8 cellular contexts compared by ENCODE assay signal in genomic region chr19:10872551-10873107, GRCh38. TPM values are rescaled to one million over a fixed set of nuclear protein-coding genes. Genes with fewer than 3 reads are reported as not detected.
DNase-seq lines count a peak whose midpoint lies in the region; ATAC-seq, FAIRE-seq and TF ChIP-seq lines count a peak whose summit lies in the region.

No MANE protein-coding gene starts in this region.

- no peak overlapping the region for H2BK12ac ChIP-seq in trophoblast cell (ENCODE audit: low read length)

- H3K18ac ChIP-seq in trophoblast cell (ENCODE audit: low read length): peak overlapping the region; percentile 42

- H4K20me1 ChIP-seq in DOHH2 (ENCODE audit: control insufficient read depth, insufficient read depth, low read depth, low read length): no peaks in the 10 kb centered on the region

- H3K9me2 ChIP-seq in DOHH2 (replicated peaks; ENCODE audit: control insufficient read depth, low read length): no peaks in the 10 kb centered on the region

- no CpG with 5 or more reads among the region's 16 CpGs for WGBS in trophoblast cell (ENCODE audit: extremely low coverage, insufficient coverage, insufficient read length)

- H3K4me2 ChIP-seq in DOHH2 (ENCODE audit: low read length) (peak overlapping the region; percentile 97), trophoblast cell (ENCODE audit: low read length) (peak overlapping the region; percentile 90)

- H2BK120ac ChIP-seq in trophoblast cell (ENCODE audit: insufficient read depth, low read length, poor library complexity): peak overlapping the region; percentile 71

- H3K23ac ChIP-seq in trophoblast cell (ENCODE audit: low read length): no peak overlapping the region

- ATAC-seq in HG03095 (IDR thresholded peaks at IDR 0.05; ENCODE audit: unreplicated experiment): no peak

- peak overlapping the region; percentile 82 for H2AFZ ChIP-seq in trophoblast cell (ENCODE audit: insufficient read depth, low read length, poor library complexity)

- no peak for DNase-seq in Peyer's patch
- no peak for DNase-seq in trophoblast cell
- no peak for DNase-seq in NCI-H524 (lab: John Stamatoyannopoulos, UW)
- DNase-seq in GM12891 (ENCODE audit: insufficient read length, low spot score): no peak
- DNase-seq in Ammon's horn (ENCODE audit: low spot score): no peak

- TF ChIP-seq POLR2A in Peyer's patch (IDR thresholded peaks at IDR 0.05): no peak
- TF ChIP-seq POLR2A in GM12891 (IDR thresholded peaks at IDR 0.05; ENCODE audit: low read depth, low read length): no peak

- peak overlapping the region; percentile 78 for H3K27ac ChIP-seq in DOHH2 (ENCODE audit: low read depth, low read length)
- peak overlapping the region; percentile 81 to 92 (median 88) for H3K27ac ChIP-seq in Peyer's patch
- no peak overlapping the region for H3K27ac ChIP-seq in trophoblast cell (ENCODE audit: low read depth, low read length)

- H3K9ac ChIP-seq in endocrine pancreas (ENCODE audit: control insufficient read depth, insufficient read depth, low read length) (peak overlapping the region; percentile 85), trophoblast cell (ENCODE audit: low read length) (peak overlapping the region; percentile 39)

- no peaks in the 10 kb centered on the region for H3K9me3 ChIP-seq in DOHH2 (ENCODE audit: control insufficient read depth, insufficient read depth, low read length)
- no peaks in the 10 kb centered on the region for H3K9me3 ChIP-seq in Peyer's patch
- no peaks in the 10 kb centered on the region for H3K9me3 ChIP-seq in endocrine pancreas (ENCODE audit: control insufficient read depth, low read length)
- no peaks in the 10 kb centered on the region for H3K9me3 ChIP-seq in trophoblast cell (ENCODE audit: insufficient read depth, low read depth, low read length)

- peak overlapping the region; percentile 90 for H4K8ac ChIP-seq in trophoblast cell (ENCODE audit: low read depth, low read length)

- H3K4me1 ChIP-seq in DOHH2 (ENCODE audit: control insufficient read depth, low read length): peaks cover 63% of the 10 kb centered on the region
- H3K4me1 ChIP-seq in Peyer's patch: peaks cover 0 to 35% (median 4%) of the 10 kb centered on the region in 4 donors
- H3K4me1 ChIP-seq in endocrine pancreas (ENCODE audit: control insufficient read depth, insufficient read depth, low read length): no peaks in the 10 kb centered on the region
- peaks cover 4 to 13% of the 10 kb centered on the region in 2 experiments for H3K4me1 ChIP-seq in trophoblast cell (ENCODE audit: control insufficient read depth in 1 of 2, insufficient read depth in 2 of 2, low read length in 2 of 2)

- H3K36me3 ChIP-seq in DOHH2 (ENCODE audit: control insufficient read depth, low read length): peaks cover 13% of the 10 kb centered on the region
- H3K36me3 ChIP-seq in Peyer's patch: no peaks in the 10 kb centered on the region
- H3K36me3 ChIP-seq in endocrine pancreas (ENCODE audit: control insufficient read depth, insufficient read depth, low read length): no peaks in the 10 kb centered on the region
- peaks cover 0 to 5% of the 10 kb centered on the region in 2 experiments for H3K36me3 ChIP-seq in trophoblast cell (ENCODE audit: control insufficient read depth in 1 of 2, insufficient read depth in 2 of 2, low read length in 2 of 2)

- H3K79me1 ChIP-seq in trophoblast cell (ENCODE audit: low read length): peaks cover 10% of the 10 kb centered on the region

- peak overlapping the region; percentile 43 for H4K12ac ChIP-seq in trophoblast cell (ENCODE audit: low read depth, low read length)

- H3K14ac ChIP-seq in trophoblast cell (ENCODE audit: low read length): peak overlapping the region; percentile 79

- H3K79me2 ChIP-seq in DOHH2 (ENCODE audit: control insufficient read depth, low read length): peaks cover 61% of the 10 kb centered on the region
- peaks cover 23% of the 10 kb centered on the region for H3K79me2 ChIP-seq in trophoblast cell (ENCODE audit: control insufficient read depth, insufficient read depth, low read length, poor library complexity)

- H3K4ac ChIP-seq in trophoblast cell (ENCODE audit: low read depth, low read length): peak overlapping the region; percentile 99

- H3K27me3 ChIP-seq in DOHH2 (ENCODE audit: control insufficient read depth, low read length): no peaks in the 10 kb centered on the region
- no peaks in the 10 kb centered on the region for H3K27me3 ChIP-seq in Peyer's patch
- H3K27me3 ChIP-seq in endocrine pancreas (ENCODE audit: control insufficient read depth, insufficient read depth, low read length): no peaks in the 10 kb centered on the region
- H3K27me3 ChIP-seq in trophoblast cell (ENCODE audit: insufficient read depth, low read length): no peaks in the 10 kb centered on the region

- no peak overlapping the region for H2BK5ac ChIP-seq in trophoblast cell (ENCODE audit: low read depth, low read length, poor library complexity)

- H3K4me3 ChIP-seq in DOHH2 (ENCODE audit: low read length) (peak overlapping the region; percentile 79), Peyer's patch (peak overlapping the region; percentile 75 to 97 (median 90)), endocrine pancreas (ENCODE audit: control insufficient read depth, insufficient read depth, low read length) (peak overlapping the region; percentile 52), trophoblast cell (ENCODE audit: low read depth, low read length) (peak overlapping the region; percentile 99)

- peak overlapping the region; percentile 84 for H2AK5ac ChIP-seq in trophoblast cell (ENCODE audit: low read length)

- H3F3A ChIP-seq in DOHH2 (ENCODE audit: control insufficient read depth, insufficient read depth): peaks cover 15% of the 10 kb centered on the region

- H4K91ac ChIP-seq in trophoblast cell (ENCODE audit: low read depth, low read length): peak overlapping the region; percentile 98

- no peak for FAIRE-seq in GM12891 (lab: Jason Lieb, UNC)

- no peak for TF ChIP-seq CTCF in DOHH2 (IDR thresholded peaks at IDR 0.05; ENCODE audit: low read depth, low read length, poor library complexity, severe bottlenecking)
- TF ChIP-seq CTCF in Peyer's patch (IDR thresholded peaks at IDR 0.05): peak in 1 of 6 experiments; percentile 1

TF ChIP-seq in GM12891, 5 proteins besides CTCF, POLR2A, EP300 and RAD21:
- TF ChIP-seq POU2F2 (IDR thresholded peaks at IDR 0.05; ENCODE audit: low read depth, low read length): no peak
- no peak for TF ChIP-seq PAX5 (IDR thresholded peaks at IDR 0.05; ENCODE audit: insufficient read depth, low read length, severe bottlenecking)
- no peak for TF ChIP-seq SPI1 (IDR thresholded peaks at IDR 0.05; ENCODE audit: low read depth, low read length)
- no peak for TF ChIP-seq POLR2AphosphoS5 (IDR thresholded peaks at IDR 0.05; ENCODE audit: low read depth, low read length)
- TF ChIP-seq TAF1 (IDR thresholded peaks at IDR 0.05; ENCODE audit: low read depth, low read length): no peak

RNA-seq across cellular contexts. Expression of gene CARM1, which starts 1.3 kb away (rescaled TPM):
- total RNA-seq in Peyer's patch: 10 to 100 TPM; 23.8 to 40.6 (median 29.7) TPM
- 77.7 and 79.2 TPM in 2 replicates for polyA plus RNA-seq in trophoblast cell (2013)
- 55.0 TPM for polyA plus RNA-seq in GM12891 (2012; ENCODE audit: low read depth, missing spikeins)

RNA-seq across cellular contexts. Expression of gene C19orf38, which starts 24.4 kb away (rescaled TPM):
- total RNA-seq in Peyer's patch: 10 to 100 TPM in 1 of 4 donors, not detected in 3; 20.6 TPM
- polyA plus RNA-seq in trophoblast cell (2013): 0.38 and 0.44 TPM in 2 replicates
- 5.8 TPM for polyA plus RNA-seq in GM12891 (2012; ENCODE audit: low read depth, missing spikeins)

RNA-seq across cellular contexts. Expression of gene TMED1, which starts 36.6 kb away (rescaled TPM):
- total RNA-seq in Peyer's patch: 10 to 100 TPM; 11.6 to 18.4 (median 16.0) TPM
- polyA plus RNA-seq in trophoblast cell (2013): 19.6 and 20.0 TPM in 2 replicates
- polyA plus RNA-seq in GM12891 (2012; ENCODE audit: low read depth, missing spikeins): 12.4 TPM

RNA-seq across cellular contexts. Expression of gene YIPF2, which starts 55.8 kb away (rescaled TPM):
- total RNA-seq in Peyer's patch: 10 to 100 TPM; 30.5 to 60.1 (median 49.3) TPM
- 98.9 and 102 TPM in 2 replicates for polyA plus RNA-seq in trophoblast cell (2013)
- 27.8 TPM for polyA plus RNA-seq in GM12891 (2012; ENCODE audit: low read depth, missing spikeins)

RNA-seq across cellular contexts. Expression of gene TIMM29, which starts 56.0 kb away (rescaled TPM):
- total RNA-seq in Peyer's patch: 10 to 100 TPM; 28.0 to 39.5 (median 34.1) TPM
- polyA plus RNA-seq in trophoblast cell (2013): 21.1 and 21.2 TPM in 2 replicates
- polyA plus RNA-seq in GM12891 (2012; ENCODE audit: low read depth, missing spikeins): 14.2 TPM
